In the genomic region with DNA sequence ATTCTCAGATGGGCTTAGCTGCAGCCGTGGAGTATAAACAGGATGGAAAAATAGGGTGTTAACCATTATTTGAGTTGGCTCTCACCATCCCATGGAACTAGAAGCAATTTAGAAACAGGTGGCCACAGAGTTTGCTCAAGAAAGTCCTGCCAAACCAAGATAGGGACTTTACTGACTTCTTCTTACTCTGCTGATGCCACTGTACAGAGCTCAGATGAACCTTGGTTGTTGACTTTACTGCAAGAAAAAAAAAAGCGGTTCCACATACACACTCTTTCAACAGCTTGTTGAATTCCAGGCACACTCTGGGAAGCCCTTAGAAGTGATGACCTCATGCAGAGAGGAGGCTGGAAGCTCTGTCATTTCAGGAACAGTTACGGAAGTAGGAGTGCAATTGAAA, we compare ENCODE assay signal across 20 cellular contexts.
DNase-seq lines count a peak whose midpoint lies in the region; ATAC-seq and TF ChIP-seq lines count a peak whose summit lies in the region.
"Had no signal": no experiment of that assay in that cellular context is flagged by ENCODE, and none has a peak within 500 bp of the region (broad histone marks: within the 10 kb centered on the region; RNA-seq: fewer than 3 reads in every experiment).

No MANE protein-coding gene starts in this region.

- H3K27me3 ChIP-seq in OCI-LY1 (ENCODE audit: insufficient read depth, low read length), result no peaks in the 10 kb centered on the region
- no peaks in the 10 kb centered on the region for H3K27me3 ChIP-seq in hepatocyte
- H3K27me3 ChIP-seq: gastrocnemius medialis, testis had no signal

- H3K9ac ChIP-seq in OCI-LY1 (ENCODE audit: low read length), result no peak overlapping the region

- H3K36me3 Mint-ChIP-seq in nephron progenitor cell (ENCODE audit: low read depth), result no peaks in the 10 kb centered on the region
- no peaks in the 10 kb centered on the region for H3K36me3 Mint-ChIP-seq in naive thymus-derived CD8-positive, alpha-beta T cell
- H3K36me3 Mint-ChIP-seq in immature natural killer cell, result peaks cover 0 to 3% (median 0%) of the 10 kb centered on the region in 3 donors
- H3K36me3 Mint-ChIP-seq: CD4-positive, CD25-positive, alpha-beta regulatory T cell had no signal

- H3K27me3 Mint-ChIP-seq in nephron progenitor cell (ENCODE audit: low read depth, poor library complexity), result peaks cover 3% of the 10 kb centered on the region
- peaks cover 0 to 3% (median 0%) of the 10 kb centered on the region in 5 donors for H3K27me3 Mint-ChIP-seq in naive thymus-derived CD8-positive, alpha-beta T cell
- peaks cover 0 to 2% (median 0%) of the 10 kb centered on the region in 3 donors for H3K27me3 Mint-ChIP-seq in immature natural killer cell (ENCODE audit: low read depth in 3 of 3)
- H3K27me3 Mint-ChIP-seq: CD4-positive, CD25-positive, alpha-beta regulatory T cell; central memory CD8-positive, alpha-beta T cell had no signal

- H3K79me2 ChIP-seq in OCI-LY1 (ENCODE audit: insufficient read depth, low read length), result peaks cover 19% of the 10 kb centered on the region
- no peaks in the 10 kb centered on the region for H3K79me2 ChIP-seq in hepatocyte

- TF ChIP-seq CTCF in OCI-LY1 (IDR thresholded peaks at IDR 0.05; ENCODE audit: low read length), result no peak
- TF ChIP-seq CTCF in hepatocyte (IDR thresholded peaks at IDR 0.05; ENCODE audit: poor library complexity), result no peak
- TF ChIP-seq CTCF in nephron progenitor cell (IDR thresholded peaks at IDR 0.05), result no peak

- H3K4me3 Mint-ChIP-seq in nephron progenitor cell (no peak overlapping the region), immature natural killer cell (no peak overlapping the region)
- H3K4me3 Mint-ChIP-seq in naive thymus-derived CD8-positive, alpha-beta T cell, result no peak overlapping the region
- H3K4me3 Mint-ChIP-seq: CD4-positive, CD25-positive, alpha-beta regulatory T cell; central memory CD8-positive, alpha-beta T cell; T-helper 1 cell treated with Interleukin-12 subunit alpha and Interleukin-12 subunit beta and Interleukin-4 antibody, amounts not matched to agents 30 μg/mL and 1 μg/mL, for 36 hours had no signal

- no peaks in the 10 kb centered on the region for H3F3A ChIP-seq in OCI-LY1 (ENCODE audit: insufficient read depth, low read length)

- no peak overlapping the region for H3K4me2 ChIP-seq in OCI-LY1 (ENCODE audit: low read length)
- no peak overlapping the region for H3K4me2 ChIP-seq in hepatocyte

- POLR2A ChIA-PET in naive thymus-derived CD8-positive, alpha-beta T cell (lab: Charles Lee), result no interaction called here

- WGBS in hepatocyte (ENCODE audit: low lambda C conversion rate, missing lambda C conversion rate), result 20% methylated on average over 3 of the region's 3 CpGs

- no peaks in the 10 kb centered on the region for H4K20me1 ChIP-seq in OCI-LY1 (ENCODE audit: insufficient read depth, low read length)
- no peaks in the 10 kb centered on the region for H4K20me1 ChIP-seq in hepatocyte (ENCODE audit: insufficient read depth, poor library complexity, severe bottlenecking)

- H3K4me1 Mint-ChIP-seq in nephron progenitor cell (peaks cover 30% of the 10 kb centered on the region), immature natural killer cell (no peaks in the 10 kb centered on the region)
- H3K4me1 Mint-ChIP-seq in naive thymus-derived CD8-positive, alpha-beta T cell, result no peaks in the 10 kb centered on the region
- H3K4me1 Mint-ChIP-seq: CD4-positive, CD25-positive, alpha-beta regulatory T cell; central memory CD8-positive, alpha-beta T cell had no signal

- H3K9me2 ChIP-seq in OCI-LY1 (ENCODE audit: low read depth, low read length) (no peaks in the 10 kb centered on the region), hepatocyte (replicated peaks; ENCODE audit: insufficient read depth) (no peaks in the 10 kb centered on the region)

- H3K27ac Mint-ChIP-seq in nephron progenitor cell (peak overlapping the region; percentile 3), immature natural killer cell (no peak overlapping the region)
- H3K27ac Mint-ChIP-seq in naive thymus-derived CD8-positive, alpha-beta T cell, result no peak overlapping the region
- H3K27ac Mint-ChIP-seq: CD4-positive, CD25-positive, alpha-beta regulatory T cell; T-helper 1 cell treated with Interleukin-12 subunit alpha and Interleukin-12 subunit beta and Interleukin-4 antibody, amounts not matched to agents 30 μg/mL and 1 μg/mL, for 36 hours had no signal

- TF ChIP-seq POLR2A in GM18505 (IDR thresholded peaks at IDR 0.05; ENCODE audit: borderline replicate concordance, extremely low read depth, insufficient read depth, insufficient read length), result no peak

- peaks cover 68% of the 10 kb centered on the region for H3K36me3 ChIP-seq in OCI-LY1 (ENCODE audit: insufficient read depth, low read length)
- H3K36me3 ChIP-seq in hepatocyte (replicated peaks; ENCODE audit: insufficient read depth, low read depth), result no peaks in the 10 kb centered on the region
- H3K36me3 ChIP-seq: gastrocnemius medialis had no signal

- H2AFZ ChIP-seq in OCI-LY1 (ENCODE audit: low read length) (no peak overlapping the region), hepatocyte (no peak overlapping the region)

- H3K4me3 ChIP-seq in OCI-LY1 (ENCODE audit: low read depth, low read length, poor library complexity, severe bottlenecking), result no peak overlapping the region
- no peak overlapping the region for H3K4me3 ChIP-seq in hepatocyte
- H3K4me3 ChIP-seq: gastrocnemius medialis, testis had no signal

- H3K27ac ChIP-seq in OCI-LY1 (ENCODE audit: low read depth, low read length, poor library complexity, severe bottlenecking) (peak overlapping the region; percentile 52), hepatocyte (peak overlapping the region; percentile 47)
- H3K27ac ChIP-seq: gastrocnemius medialis, testis had no signal

- H3K9me3 Mint-ChIP-seq in nephron progenitor cell (no peaks in the 10 kb centered on the region), immature natural killer cell (peaks cover 1 to 34% (median 12%) of the 10 kb centered on the region in 6 donors)
- peaks cover 0 to 24% (median 4%) of the 10 kb centered on the region in 9 donors for H3K9me3 Mint-ChIP-seq in naive thymus-derived CD8-positive, alpha-beta T cell
- H3K9me3 Mint-ChIP-seq: T-helper 1 cell treated with Interleukin-12 subunit alpha and Interleukin-12 subunit beta and Interleukin-4 antibody, amounts not matched to agents 30 μg/mL and 1 μg/mL, for 36 hours had no signal

- ATAC-seq in GM21737 (IDR thresholded peaks at IDR 0.05; ENCODE audit: unreplicated experiment), result no peak
- ATAC-seq in GM18505 (IDR thresholded peaks at IDR 0.05; ENCODE audit: unreplicated experiment), result no peak
- no peak for ATAC-seq in naive thymus-derived CD8-positive, alpha-beta T cell
- ATAC-seq: gastrocnemius medialis had no signal

- peak; percentile 5 for DNase-seq in H4 (ENCODE audit: low spot score)
- peak; percentile 71 for DNase-seq in hepatocyte (ENCODE audit: low spot score)
- no peak for DNase-seq in nephron progenitor cell
- DNase-seq in naive thymus-derived CD8-positive, alpha-beta T cell, result no peak
- DNase-seq in immature natural killer cell, result no peak
- DNase-seq: activated CD4-positive, alpha-beta T cell treated with anti-CD3 and anti-CD28 coated beads, Interleukin-2, amount 50 U/mL, for 1 hour; activated effector memory CD4-positive, alpha-beta T cell treated with anti-CD3 and anti-CD28 coated beads, Interleukin-2, amount 50 U/mL, for 16 hours; amniotic stem cell; CD4-positive, CD25-positive, alpha-beta regulatory T cell; erythroblast; gastrocnemius medialis; NCI-H1930; NCI-H526; stimulated activated CD4-positive, alpha-beta T cell treated with anti-CD3 and anti-CD28 coated beads, Interleukin-15, amount 100 ng/mL, for 24 hours; testis had no signal

- H3K9me3 ChIP-seq in OCI-LY1 (ENCODE audit: low read length) (no peaks in the 10 kb centered on the region), hepatocyte (ENCODE audit: low read depth) (no peaks in the 10 kb centered on the region)
- H3K9me3 ChIP-seq: gastrocnemius medialis, testis had no signal

- H3K4me1 ChIP-seq in OCI-LY1 (ENCODE audit: insufficient read depth, low read length, severe bottlenecking), result peaks cover 80% of the 10 kb centered on the region
- no peaks in the 10 kb centered on the region for H3K4me1 ChIP-seq in hepatocyte (ENCODE audit: insufficient read depth)
- H3K4me1 ChIP-seq: gastrocnemius medialis, testis had no signal

Comparison
In these comparisons a context has a peak if more than half of its experiments do, and no peak if none do; other contexts are left out.
1. DNase-seq: peak in H4 (single experiment) and hepatocyte (single experiment); none in nephron progenitor cell (single experiment), naive thymus-derived CD8-positive, alpha-beta T cell (0 of 10) and immature natural killer cell (0 of 3).